ENCODE assay signal across 18 cellular contexts in genomic region chr2:1923557-1923956, GRCh38.
DNase-seq lines count a peak whose midpoint lies in the region; ATAC-seq and TF ChIP-seq lines count a peak whose summit lies in the region.
"Had no signal": no experiment of that assay in that cellular context is flagged by ENCODE, and none has a peak within 500 bp of the region (broad histone marks: within the 10 kb centered on the region; RNA-seq: fewer than 3 reads in every experiment).

No MANE protein-coding gene starts in this region.

- no peak overlapping the region for H2AFZ ChIP-seq in trophoblast cell (ENCODE audit: insufficient read depth, low read length, poor library complexity)

- no peaks in the 10 kb centered on the region for H3K79me1 ChIP-seq in trophoblast cell (ENCODE audit: low read length)

- H4K8ac ChIP-seq in trophoblast cell (ENCODE audit: low read depth, low read length) = no peak overlapping the region

- no peak overlapping the region for H2BK5ac ChIP-seq in trophoblast cell (ENCODE audit: low read depth, low read length, poor library complexity)

- no CpG with 5 or more reads among the region's 3 CpGs for WGBS in trophoblast cell (ENCODE audit: extremely low coverage, insufficient coverage, insufficient read length)

- no peak overlapping the region for H3K23ac ChIP-seq in trophoblast cell (ENCODE audit: low read length)

- H3K4ac ChIP-seq in trophoblast cell (ENCODE audit: low read depth, low read length) = no peak overlapping the region

- no peak overlapping the region for H4K12ac ChIP-seq in trophoblast cell (ENCODE audit: low read depth, low read length)

- no peak overlapping the region for H3K14ac ChIP-seq in trophoblast cell (ENCODE audit: low read length)

- no peak for TF ChIP-seq CTCF in choroid plexus epithelial cell (conservative IDR thresholded peaks at IDR 0.05; ENCODE audit: low read depth, low read length)

- DNase-seq in DMS 273 (lab: John Stamatoyannopoulos, UW; ENCODE audit: unreplicated experiment) = peak; percentile 53
- DNase-seq in DMS 273 treated with DMSO at 0.1 percent for 48 hours (lab: John Stamatoyannopoulos, UW) = no peak
- peak; percentile 70 for DNase-seq in choroid plexus epithelial cell (ENCODE audit: low read depth)
- peak; percentile 20 for DNase-seq in left kidney (ENCODE audit: low read depth, low spot score)
- no peak for DNase-seq in sciatic nerve (ENCODE audit: low spot score)
- no peak for DNase-seq in trophoblast cell
- DNase-seq in stimulated activated CD4-positive, alpha-beta T cell treated with anti-CD3 and anti-CD28 coated beads, Interleukin-1b, Interleukin-23, amount 100 ng/mL, for 48 hours = no peak
- DNase-seq: AML-193; CD4-positive, alpha-beta memory T cell; DMS53; DND-41; EL; H9 had no signal

- no peak overlapping the region for H4K91ac ChIP-seq in trophoblast cell (ENCODE audit: low read depth, low read length)

- no peak overlapping the region for H3K4me3 ChIP-seq in choroid plexus epithelial cell (ENCODE audit: low read depth, low read length)
- no peak overlapping the region for H3K4me3 ChIP-seq in trophoblast cell (ENCODE audit: low read depth, low read length)
- H3K4me3 ChIP-seq: A549, GM12878 had no signal

- H3K27me3 ChIP-seq in trophoblast cell (ENCODE audit: insufficient read depth, low read length) = no peaks in the 10 kb centered on the region

- H3K36me3 ChIP-seq in trophoblast cell (ENCODE audit: control insufficient read depth in 1 of 2, insufficient read depth in 2 of 2, low read length in 2 of 2) = no peaks in the 10 kb centered on the region

- no peak overlapping the region for H3K4me2 ChIP-seq in trophoblast cell (ENCODE audit: low read length)
- H3K4me2 ChIP-seq: A549 had no signal

- no peak overlapping the region for H2BK120ac ChIP-seq in trophoblast cell (ENCODE audit: insufficient read depth, low read length, poor library complexity)

- no peaks in the 10 kb centered on the region for H3K4me1 ChIP-seq in trophoblast cell (ENCODE audit: control insufficient read depth in 1 of 2, insufficient read depth in 2 of 2, low read length in 2 of 2)
- H3K4me1 ChIP-seq: A549 had no signal

- H3K9ac ChIP-seq in trophoblast cell (ENCODE audit: low read length) = no peak overlapping the region

- H2BK12ac ChIP-seq in trophoblast cell (ENCODE audit: low read length) = no peak overlapping the region

- ATAC-seq in sciatic nerve = peak; percentile 53
- ATAC-seq in GM21447 (IDR thresholded peaks at IDR 0.05; ENCODE audit: unreplicated experiment) = no peak
- ATAC-seq: A549, GM12878 had no signal

- intact Hi-C loops in sciatic nerve (cut with DNase I) = no loop called here

- no peak overlapping the region for H2AK5ac ChIP-seq in trophoblast cell (ENCODE audit: low read length)

- no peak overlapping the region for H3K18ac ChIP-seq in trophoblast cell (ENCODE audit: low read length)

- no peaks in the 10 kb centered on the region for H3K9me3 ChIP-seq in trophoblast cell (ENCODE audit: insufficient read depth, low read depth, low read length)
- H3K9me3 ChIP-seq: A549 had no signal

- no peak overlapping the region for H3K27ac ChIP-seq in trophoblast cell (ENCODE audit: low read depth, low read length)
- H3K27ac ChIP-seq: 22Rv1, A549, C4-2B had no signal

- H3K79me2 ChIP-seq in trophoblast cell (ENCODE audit: control insufficient read depth, insufficient read depth, low read length, poor library complexity) = no peaks in the 10 kb centered on the region

Comparison
In these comparisons a context has a peak if more than half of its experiments do, and no peak if none do; other contexts are left out.
1. DNase-seq: peak in DMS 273 (single experiment), choroid plexus epithelial cell (single experiment) and left kidney (single experiment); none in DMS 273 treated with DMSO at 0.1 percent for 48 hours (single experiment), sciatic nerve (single experiment), trophoblast cell (0 of 2) and stimulated activated CD4-positive, alpha-beta T cell treated with anti-CD3 and anti-CD28 coated beads, Interleukin-1b, Interleukin-23, amount 100 ng/mL, for 48 hours (single experiment).